Comparison of ENCODE assay signal across 1 cellular context in the genomic region with DNA sequence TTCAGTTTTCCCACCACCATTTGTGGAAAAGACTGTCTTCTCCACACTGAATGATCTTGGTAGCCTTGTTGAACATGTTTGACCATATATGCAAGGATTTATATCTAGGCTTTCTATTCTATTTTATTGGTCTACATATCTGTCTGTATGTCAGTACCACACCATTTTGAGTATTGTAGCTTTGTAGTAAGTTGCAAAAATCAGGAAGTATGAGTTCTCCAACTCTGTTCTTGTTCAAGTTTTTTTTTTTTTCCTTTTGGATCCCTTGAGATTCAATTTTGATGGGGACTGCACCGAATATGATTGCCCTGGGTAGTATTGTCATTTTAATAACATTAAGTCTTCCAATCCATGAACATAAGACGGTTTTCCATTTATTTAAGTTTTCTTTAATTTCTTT.
TF ChIP-seq lines count a peak whose summit lies in the region.

No MANE protein-coding gene starts in this region.

TF ChIP-seq in HEK293, 187 proteins besides CTCF, POLR2A, EP300 and RAD21 (continued from another document):
- TF ChIP-seq, protein P1, sequence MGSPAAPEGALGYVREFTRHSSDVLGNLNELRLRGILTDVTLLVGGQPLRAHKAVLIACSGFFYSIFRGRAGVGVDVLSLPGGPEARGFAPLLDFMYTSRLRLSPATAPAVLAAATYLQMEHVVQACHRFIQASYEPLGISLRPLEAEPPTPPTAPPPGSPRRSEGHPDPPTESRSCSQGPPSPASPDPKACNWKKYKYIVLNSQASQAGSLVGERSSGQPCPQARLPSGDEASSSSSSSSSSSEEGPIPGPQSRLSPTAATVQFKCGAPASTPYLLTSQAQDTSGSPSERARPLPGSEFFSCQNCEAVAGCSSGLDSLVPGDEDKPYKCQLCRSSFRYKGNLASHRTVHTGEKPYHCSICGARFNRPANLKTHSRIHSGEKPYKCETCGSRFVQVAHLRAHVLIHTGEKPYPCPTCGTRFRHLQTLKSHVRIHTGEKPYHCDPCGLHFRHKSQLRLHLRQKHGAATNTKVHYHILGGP (tag by site-specific recombination; IDR thresholded peaks at IDR 0.05), result no peak
- TF ChIP-seq ZNF157 (tag by site-specific recombination; IDR thresholded peaks at IDR 0.05) (no peak), ZNF624 (tag by site-specific recombination; IDR thresholded peaks at IDR 0.05) (no peak), ZNF274 (IDR thresholded peaks at IDR 0.05; ENCODE audit: low read length) (peak; percentile 46; the same call in 1 of the 2 replicates), ZNF274 (tag by site-specific recombination; IDR thresholded peaks at IDR 0.05; ENCODE audit: borderline replicate concordance) (peak; percentile 92; the same call in 1 of the 2 replicates)
- TF ChIP-seq, protein P2, sequence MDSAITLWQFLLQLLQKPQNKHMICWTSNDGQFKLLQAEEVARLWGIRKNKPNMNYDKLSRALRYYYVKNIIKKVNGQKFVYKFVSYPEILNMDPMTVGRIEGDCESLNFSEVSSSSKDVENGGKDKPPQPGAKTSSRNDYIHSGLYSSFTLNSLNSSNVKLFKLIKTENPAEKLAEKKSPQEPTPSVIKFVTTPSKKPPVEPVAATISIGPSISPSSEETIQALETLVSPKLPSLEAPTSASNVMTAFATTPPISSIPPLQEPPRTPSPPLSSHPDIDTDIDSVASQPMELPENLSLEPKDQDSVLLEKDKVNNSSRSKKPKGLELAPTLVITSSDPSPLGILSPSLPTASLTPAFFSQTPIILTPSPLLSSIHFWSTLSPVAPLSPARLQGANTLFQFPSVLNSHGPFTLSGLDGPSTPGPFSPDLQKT (IDR thresholded peaks at IDR 0.05; ENCODE audit: borderline replicate concordance, low read depth, low read length), result no peak
